ENCODE assay signal across 7 cellular contexts in genomic region chr11:44950625-44951472, GRCh38.
DNase-seq lines count a peak whose midpoint lies in the region; TF ChIP-seq lines count a peak whose summit lies in the region.

Gene TP53I11 (minus strand): TSS chr11:44950883. CDS start chr11:44938335, 12,548 bp downstream.

- DNase-seq in GM13976 (ENCODE audit: low spot score): peak; percentile 78
- DNase-seq in NCI-H446 treated with DMSO at 0.1 percent for 48 hours (lab: John Stamatoyannopoulos, UW): peak; percentile 37
- DNase-seq in activated T-cell treated with anti-CD3 and anti-CD28 coated beads for 1 hour (ENCODE audit: low read depth): peak; percentile 48
- peak; percentile 20 for DNase-seq in epithelial cell of esophagus (ENCODE audit: low read depth)
- DNase-seq in stimulated activated CD8-positive, alpha-beta memory T cell treated with anti-CD3 and anti-CD28 coated beads, Interleukin-7, amount 100 ng/mL, for 4 hours (ENCODE audit: low read depth in 2 of 2): peak; percentile 38 to 76
- no peak for DNase-seq in COLO829 (ENCODE audit: low spot score)

- in situ Hi-C loops in GM13976 (cut with MboI; ENCODE audit: low sequenced_read_pairs, unreplicated experiment): no loop called here

- H3K36me3 ChIP-seq in mucosa of stomach (ENCODE audit: control insufficient read depth, insufficient read depth, low read length): no peaks in the 10 kb centered on the region

- H3K4me3 ChIP-seq in epithelial cell of esophagus (ENCODE audit: low read length) (peak within 1 kb of the TSS; percentile 56), mucosa of stomach (ENCODE audit: low read length) (peak within 1 kb of the TSS; percentile 84)

- TF ChIP-seq CTCF in GM13976 (IDR thresholded peaks at IDR 0.05; ENCODE audit: borderline replicate concordance, control extremely low read depth, extremely low read depth, insufficient read depth, missing control alignments) (no peak), epithelial cell of esophagus (IDR thresholded peaks at IDR 0.05; ENCODE audit: insufficient read depth, low read depth, low read length, missing control alignments) (peak; percentile 12)

- H3K27me3 ChIP-seq in mucosa of stomach (ENCODE audit: control insufficient read depth, insufficient read depth, low read length): no peaks in the 10 kb centered on the region

- H3K4me1 ChIP-seq in mucosa of stomach (ENCODE audit: control insufficient read depth, insufficient read depth, low read length): peaks cover 54% of the 10 kb centered on the region

- no peaks in the 10 kb centered on the region for H3K9me3 ChIP-seq in mucosa of stomach (ENCODE audit: control insufficient read depth, low read length)

- H3K9ac ChIP-seq in mucosa of stomach (ENCODE audit: low read length): peak within 1 kb of the TSS; percentile 88
